Comparison of ENCODE assay signal across 9 cellular contexts in genomic region chr10:87658858-87659555, GRCh38.
DNase-seq lines count a peak whose midpoint lies in the region; TF ChIP-seq lines count a peak whose summit lies in the region.
"Had no signal": no experiment of that assay in that cellular context is flagged by ENCODE, and none has a peak within 500 bp of the region (broad histone marks: within the 10 kb centered on the region; RNA-seq: fewer than 3 reads in every experiment).

No MANE protein-coding gene starts in this region.

- peaks cover 10% of the 10 kb centered on the region for H3K36me3 Mint-ChIP-seq in dendritic cell treated with granulocyte-macrophage colony-stimulating factor and Interleukin-4, amounts not matched to agents 40 ng/mL and 50 ng/mL, for 4 days (ENCODE audit: low read depth)
- H3K36me3 Mint-ChIP-seq in nephron (ENCODE audit: low read depth) = no peaks in the 10 kb centered on the region

- TF ChIP-seq CTCF in C4-2B (conservative IDR thresholded peaks at IDR 0.05) (no peak), NB4 (IDR thresholded peaks at IDR 0.05; ENCODE audit: low read depth, low read length) (no peak), nephron (IDR thresholded peaks at IDR 0.05; ENCODE audit: unreplicated experiment in 3 of 3) (no peak)

- H3K4me3 ChIP-seq in NB4 (ENCODE audit: low read depth, low read length) = no peak overlapping the region

- no peak for TF ChIP-seq POLR2A in NB4 (IDR thresholded peaks at IDR 0.05; ENCODE audit: extremely low read depth, insufficient read length)

- peaks cover 52% of the 10 kb centered on the region for H3K4me1 Mint-ChIP-seq in dendritic cell treated with granulocyte-macrophage colony-stimulating factor and Interleukin-4, amounts not matched to agents 40 ng/mL and 50 ng/mL, for 4 days (ENCODE audit: low read depth)
- peaks cover 9% of the 10 kb centered on the region for H3K4me1 Mint-ChIP-seq in nephron

- no peaks in the 10 kb centered on the region for H3K9me3 Mint-ChIP-seq in dendritic cell treated with granulocyte-macrophage colony-stimulating factor and Interleukin-4, amounts not matched to agents 40 ng/mL and 50 ng/mL, for 4 days
- no peaks in the 10 kb centered on the region for H3K9me3 Mint-ChIP-seq in nephron

- H3K27ac Mint-ChIP-seq in dendritic cell treated with granulocyte-macrophage colony-stimulating factor and Interleukin-4, amounts not matched to agents 40 ng/mL and 50 ng/mL, for 4 days = peak overlapping the region; percentile 90
- H3K27ac Mint-ChIP-seq in nephron = peak overlapping the region; percentile 36 to 61 (median 43)

- DNase-seq in NB4 (ENCODE audit: low read depth) (peak; percentile 9), NCI-H2081 (lab: John Stamatoyannopoulos, UW) (no peak), NCI-H446 (lab: John Stamatoyannopoulos, UW) (no peak), SW 1271 (lab: John Stamatoyannopoulos, UW) (no peak), HuH-7 (ENCODE audit: low spot score) (no peak)

- H3K27me3 Mint-ChIP-seq in dendritic cell treated with granulocyte-macrophage colony-stimulating factor and Interleukin-4, amounts not matched to agents 40 ng/mL and 50 ng/mL, for 4 days = peaks cover 12% of the 10 kb centered on the region
- H3K27me3 Mint-ChIP-seq in nephron (ENCODE audit: low read depth) = peaks cover 28% of the 10 kb centered on the region

- H3K27ac ChIP-seq in C4-2B = peak overlapping the region; percentile 23; the same call in 1 of the 2 replicates
- H3K27ac ChIP-seq: SK-N-MC had no signal

- intact Hi-C loops in dendritic cell treated with granulocyte-macrophage colony-stimulating factor and Interleukin-4, amounts not matched to agents 40 ng/mL and 50 ng/mL, for 4 days (cut with micrococcal nuclease) = loop anchor here (5.0 kb wide), 1 partner anchor 122 kb away; no protein-coding TSS in a partner anchor

- peak overlapping the region; percentile 58 for H3K4me3 Mint-ChIP-seq in dendritic cell treated with granulocyte-macrophage colony-stimulating factor and Interleukin-4, amounts not matched to agents 40 ng/mL and 50 ng/mL, for 4 days
- peak overlapping the region; percentile 80 to 91 (median 91) for H3K4me3 Mint-ChIP-seq in nephron
